Comparison of ENCODE assay signal across 17 cellular contexts in the genomic region with DNA sequence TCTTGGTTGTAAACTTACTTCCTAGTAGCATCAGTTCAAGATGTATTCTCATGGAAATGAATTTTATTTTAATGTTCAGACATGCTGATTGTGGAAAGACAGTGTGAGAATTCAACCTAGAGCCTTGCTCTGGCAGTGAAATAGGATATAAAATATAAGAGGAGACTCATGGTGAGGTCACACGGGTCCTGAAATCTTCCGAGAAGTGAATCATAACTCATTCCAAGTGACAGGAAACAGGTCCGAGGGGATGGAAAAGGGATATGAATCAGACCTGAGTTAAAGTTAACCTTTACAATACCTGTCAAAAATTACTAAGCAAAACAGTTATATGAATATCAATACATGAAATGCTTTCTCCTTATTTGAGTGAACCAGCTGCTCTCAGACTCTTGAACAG.
A peak's percentile ranks its signal among the peaks of the same experiment; 100 is the strongest.
DNase-seq lines count a peak whose midpoint lies in the region; ATAC-seq and TF ChIP-seq lines count a peak whose summit lies in the region.
"Had no signal": no experiment of that assay in that cellular context is flagged by ENCODE, and none has a peak within 500 bp of the region (broad histone marks: within the 10 kb centered on the region; RNA-seq: fewer than 3 reads in every experiment).

No MANE protein-coding gene starts in this region.

- in situ Hi-C loops in Panc1 (cut with HindIII; ENCODE audit: low pct_unique_long_range_greater_than_20kb, low sequenced_read_pairs): no loop called here

- intact Hi-C loops in Panc1 (cut with micrococcal nuclease; ENCODE audit: unreplicated experiment): no loop called here
- intact Hi-C loops in Right ventricle myocardium superior (cut with DNase I): no loop called here

- H3K4me2 ChIP-seq in mesendoderm (ENCODE audit: low read length): no peak overlapping the region
- H3K4me2 ChIP-seq: hepatocyte had no signal

- H3K18ac ChIP-seq in mesendoderm (ENCODE audit: low read length): no peak overlapping the region

- no peak overlapping the region for H3K23ac ChIP-seq in mesendoderm (ENCODE audit: low read length)

- H4K5ac ChIP-seq in mesendoderm (ENCODE audit: low read length): no peak overlapping the region

- no peaks in the 10 kb centered on the region for H3K27me3 Mint-ChIP-seq in activated T-cell treated with anti-CD3 and anti-CD28 coated beads, Interleukin-2, amount 50 U/mL, for 4 hours (ENCODE audit: low read depth)
- H3K27me3 Mint-ChIP-seq: stimulated activated naive B cell treated with anti-CD40 and anti-IgM and Interleukin-4, amounts not matched to agents 10 μg/mL and 1 μg/mL and 100 μg/mL, for 72 hours had no signal

- H2BK5ac ChIP-seq in mesendoderm (ENCODE audit: low read length): no peak overlapping the region

- WGBS in mesendoderm (ENCODE audit: extremely low coverage, insufficient coverage, low lambda C conversion rate): no CpG with 5 or more reads among the region's 3 CpGs

- BruUV-seq in Panc1 (replicated peaks; lab: Mats Ljungman, UMichigan): no TSS peak

- H3K36me3 ChIP-seq in Panc1 (ENCODE audit: control insufficient read depth, insufficient read depth, low read length): no peaks in the 10 kb centered on the region
- H3K36me3 ChIP-seq in mesendoderm (ENCODE audit: control insufficient read depth, insufficient read depth, low read length): no peaks in the 10 kb centered on the region
- H3K36me3 ChIP-seq: prostate gland had no signal

- CTCF ChIA-PET in Panc1 (lab: Charles Lee): no interaction called here

- H3K4me3 Mint-ChIP-seq in activated T-cell treated with anti-CD3 and anti-CD28 coated beads, Interleukin-2, amount 50 U/mL, for 4 hours: no peak overlapping the region
- H3K4me3 Mint-ChIP-seq: stimulated activated naive B cell treated with anti-CD40 and anti-IgM and Interleukin-4, amounts not matched to agents 10 μg/mL and 1 μg/mL and 100 μg/mL, for 72 hours; WTC11 had no signal

- no peaks in the 10 kb centered on the region for H3K27me3 ChIP-seq in Panc1 (ENCODE audit: control insufficient read depth, insufficient read depth, low read length)
- H3K27me3 ChIP-seq in mesendoderm (ENCODE audit: insufficient read depth, low read length, poor library complexity): no peaks in the 10 kb centered on the region
- H3K27me3 ChIP-seq: hepatocyte had no signal

- H3K9ac ChIP-seq in mesendoderm (ENCODE audit: low read length): no peak overlapping the region

- no peak overlapping the region for H3K4ac ChIP-seq in mesendoderm (ENCODE audit: low read depth, low read length)

- H3K27ac ChIP-seq in Panc1 (ENCODE audit: low read length) (no peak overlapping the region), mesendoderm (ENCODE audit: low read depth, low read length) (no peak overlapping the region)
- H3K27ac ChIP-seq: hepatocyte, prostate gland had no signal

- no peaks in the 10 kb centered on the region for H3K79me2 ChIP-seq in mesendoderm (ENCODE audit: control insufficient read depth, insufficient read depth, low read length)
- H3K79me2 ChIP-seq: hepatocyte had no signal

- H3K56ac ChIP-seq in mesendoderm (ENCODE audit: low read length): no peak overlapping the region

- H3K4me3 ChIP-seq in Panc1 (ENCODE audit: low read depth in 2 of 2, low read length in 2 of 2) (no peak overlapping the region), mesendoderm (ENCODE audit: low read length) (no peak overlapping the region)
- H3K4me3 ChIP-seq: hepatocyte, mucosa of descending colon, prostate gland had no signal

- H3K4me1 Mint-ChIP-seq in activated T-cell treated with anti-CD3 and anti-CD28 coated beads, Interleukin-2, amount 50 U/mL, for 4 hours (ENCODE audit: low read depth): no peaks in the 10 kb centered on the region
- H3K4me1 Mint-ChIP-seq: stimulated activated naive B cell treated with anti-CD40 and anti-IgM and Interleukin-4, amounts not matched to agents 10 μg/mL and 1 μg/mL and 100 μg/mL, for 72 hours had no signal

- H2BK15ac ChIP-seq in mesendoderm (replicated peaks; ENCODE audit: low read depth): no peak overlapping the region

- DNase-seq in ELR (ENCODE audit: low read depth) (peak; percentile 88), Panc1 (ENCODE audit: low read depth, low spot score) (peak; percentile 43), dermis microvascular lymphatic vessel endothelial cell (ENCODE audit: low read depth in 2 of 2) (peak; percentile 2 to 76), myocyte (ENCODE audit: low read depth) (peak; percentile 21), mesendoderm (no peak), SIG-M5 (lab: John Stamatoyannopoulos, UW) (no peak), Right ventricle myocardium superior (no peak)
- no peak for DNase-seq in activated T-cell treated with anti-CD3 and anti-CD28 coated beads, Interleukin-2, amount 50 U/mL, for 4 hours
- DNase-seq: C1 segment of cervical spinal cord; effector CD4-positive, alpha-beta T cell; mucosa of descending colon; NCI-H1417; stimulated activated CD4-positive, alpha-beta T cell treated with anti-CD3 and anti-CD28 coated beads, Interleukin-2, amount 100 ng/mL, for 48 hours; stimulated activated naive B cell treated with anti-CD40 and anti-IgM and Interleukin-4, amounts not matched to agents 10 μg/mL and 1 μg/mL and 100 μg/mL, for 72 hours had no signal

- no peaks in the 10 kb centered on the region for H3K9me3 ChIP-seq in Panc1 (ENCODE audit: control insufficient read depth, insufficient read depth, low read depth, low read length)
- H3K9me3 ChIP-seq: mucosa of descending colon, prostate gland had no signal

- H3K36me3 Mint-ChIP-seq in activated T-cell treated with anti-CD3 and anti-CD28 coated beads, Interleukin-2, amount 50 U/mL, for 4 hours (ENCODE audit: insufficient read depth): no peaks in the 10 kb centered on the region
- H3K36me3 Mint-ChIP-seq: stimulated activated naive B cell treated with anti-CD40 and anti-IgM and Interleukin-4, amounts not matched to agents 10 μg/mL and 1 μg/mL and 100 μg/mL, for 72 hours; WTC11 had no signal

- H3K4me1 ChIP-seq in Panc1 (ENCODE audit: control insufficient read depth, insufficient read depth, low read length): no peaks in the 10 kb centered on the region
- no peaks in the 10 kb centered on the region for H3K4me1 ChIP-seq in mesendoderm (ENCODE audit: control insufficient read depth, low read depth, low read length)
- H3K4me1 ChIP-seq: prostate gland had no signal

- no peak for ATAC-seq in Panc1
- no peak for ATAC-seq in activated T-cell treated with anti-CD3 and anti-CD28 coated beads, Interleukin-2, amount 50 U/mL, for 4 hours
- ATAC-seq in Right ventricle myocardium superior (ENCODE audit: poor library complexity): no peak
- ATAC-seq: mucosa of descending colon; stimulated activated naive B cell treated with anti-CD40 and anti-IgM and Interleukin-4, amounts not matched to agents 10 μg/mL and 1 μg/mL and 100 μg/mL, for 72 hours; WTC11 had no signal

- no peak overlapping the region for H2BK120ac ChIP-seq in mesendoderm (ENCODE audit: low read depth, low read length)

- no peak overlapping the region for H4K8ac ChIP-seq in mesendoderm (ENCODE audit: low read depth, low read length)

- no peaks in the 10 kb centered on the region for H3K79me1 ChIP-seq in mesendoderm (ENCODE audit: low read length)

- no peak overlapping the region for H2AK5ac ChIP-seq in mesendoderm (ENCODE audit: low read length)

- POLR2A ChIA-PET in Panc1 (lab: Charles Lee): no interaction called here

- TF ChIP-seq CTCF in Panc1 (IDR thresholded peaks at IDR 0.05): no peak

- H3K9me3 Mint-ChIP-seq in activated T-cell treated with anti-CD3 and anti-CD28 coated beads, Interleukin-2, amount 50 U/mL, for 4 hours: peaks cover 3% of the 10 kb centered on the region
- H3K9me3 Mint-ChIP-seq: WTC11 had no signal

Comparison
In these comparisons a context has a peak if more than half of its experiments do, and no peak if none do; other contexts are left out.
1. DNase-seq: peak in ELR (single experiment), Panc1 (single experiment), dermis microvascular lymphatic vessel endothelial cell (2 of 2) and myocyte (single experiment); none in activated T-cell treated with anti-CD3 and anti-CD28 coated beads, Interleukin-2, amount 50 U/mL, for 4 hours (single experiment), mesendoderm (single experiment), SIG-M5 (single experiment) and Right ventricle myocardium superior (single experiment).